8 cellular contexts compared by ENCODE assay signal in the genomic region with DNA sequence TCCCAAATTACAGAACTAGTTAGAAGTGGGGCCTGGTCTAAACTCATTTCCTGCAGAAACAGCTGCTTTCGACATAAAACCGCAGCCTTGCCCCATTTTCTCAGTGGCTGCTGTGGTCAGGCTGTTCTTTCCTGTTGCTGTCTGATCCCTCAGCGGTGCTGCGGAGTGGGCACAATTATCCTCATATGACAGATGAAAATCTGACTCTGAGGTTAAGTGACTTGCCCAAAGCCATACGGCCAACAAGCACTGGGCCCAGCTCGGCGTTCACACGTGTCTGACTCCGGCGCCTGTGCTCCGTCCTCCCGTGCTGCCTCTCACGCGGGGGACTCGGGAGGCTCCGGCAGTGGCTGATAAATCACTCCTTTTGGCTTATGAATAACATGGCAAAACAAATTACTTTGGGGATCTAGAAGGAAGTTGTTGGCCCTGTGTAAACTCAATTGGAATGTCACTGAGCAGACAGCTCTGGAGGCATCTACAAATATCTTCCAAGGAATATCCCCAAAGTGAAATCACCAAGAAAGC.
A peak's percentile ranks its signal among the peaks of the same experiment; 100 is the strongest.
DNase-seq lines count a peak whose midpoint lies in the region; ATAC-seq and TF ChIP-seq lines count a peak whose summit lies in the region.

No MANE protein-coding gene starts in this region.

- H3K9me2 ChIP-seq in PC-3 (replicated peaks; ENCODE audit: low read length): no peaks in the 10 kb centered on the region

- peak overlapping the region; percentile 42 for H3K27ac ChIP-seq in CD4-positive, alpha-beta T cell (ENCODE audit: low read depth, low read length)
- no peak overlapping the region for H3K27ac ChIP-seq in PC-3 (ENCODE audit: low read length)

- no peaks in the 10 kb centered on the region for H3K27me3 Mint-ChIP-seq in CD4-positive, alpha-beta T cell
- peaks cover 56% of the 10 kb centered on the region for H3K27me3 Mint-ChIP-seq in T-helper 1 cell treated with Interleukin-12 subunit alpha and Interleukin-12 subunit beta and Interleukin-4 antibody, amounts not matched to agents 30 μg/mL and 1 μg/mL, for 36 hours (ENCODE audit: low read depth)

- no peak overlapping the region for H3K4me3 ChIP-seq in PC-3 (ENCODE audit: low read length)

- H3K36me3 Mint-ChIP-seq in CD4-positive, alpha-beta T cell (ENCODE audit: low read depth): no peaks in the 10 kb centered on the region
- H3K36me3 Mint-ChIP-seq in T-helper 1 cell treated with Interleukin-12 subunit alpha and Interleukin-12 subunit beta and Interleukin-4 antibody, amounts not matched to agents 30 μg/mL and 1 μg/mL, for 36 hours (ENCODE audit: low read depth): peaks cover 13% of the 10 kb centered on the region

- DNase-seq in CD4-positive, alpha-beta T cell: peak; percentile 53 to 71 (median 60)
- DNase-seq in activated naive CD8-positive, alpha-beta T cell treated with anti-CD3 and anti-CD28 coated beads, Interleukin-2, amount 50 U/mL, for 16 hours (ENCODE audit: low read depth, low spot score): peak; percentile 39
- DNase-seq in medulla oblongata (ENCODE audit: extremely low spot score) (peak; percentile 78), COLO668 (lab: John Stamatoyannopoulos, UW; ENCODE audit: unreplicated experiment) (no peak), PC-3 (no peak)
- DNase-seq in stimulated activated CD8-positive, alpha-beta memory T cell treated with anti-CD3 and anti-CD28 coated beads, Interleukin-4, amount 100 ng/mL, for 1 hour (ENCODE audit: low read depth in 2 of 2, low spot score in 1 of 2): peak; percentile 40 to 46

- POLR2A ChIA-PET in CD4-positive, alpha-beta T cell (lab: Charles Lee): interaction anchor here (0.6 to 2.7 kb wide), 11 partner anchors 11 to 534 kb away, joined by 3 to 19 read pairs (median 6); partner anchors contain the start of gene MVB12B
- POLR2A ChIA-PET in PC-3 (lab: Charles Lee; ENCODE audit: unreplicated experiment): no interaction called here

- CTCF ChIA-PET in CD4-positive, alpha-beta T cell (lab: Charles Lee): interaction anchor here (1.0 to 4.2 kb wide), 4 partner anchors 20 to 144 kb away, joined by 3 to 24 read pairs (median 4); partner anchors contain the start of gene MVB12B
- CTCF ChIA-PET in PC-3 (lab: Charles Lee): no interaction called here

- intact Hi-C loops in CD4-positive, alpha-beta T cell (cut with DNase I, micrococcal nuclease): loop anchor here in 1 of 2 experiments (2.0 to 5.0 kb wide), 3 partner anchors 20 to 144 kb away; partner anchors contain the start of gene MVB12B
- intact Hi-C loops in PC-3 (cut with micrococcal nuclease): no loop called here

- no peaks in the 10 kb centered on the region for H3K36me3 ChIP-seq in PC-3 (ENCODE audit: low read depth, low read length)

- peak overlapping the region; percentile 95 for H3K27ac Mint-ChIP-seq in CD4-positive, alpha-beta T cell
- peak overlapping the region; percentile 80 for H3K27ac Mint-ChIP-seq in T-helper 1 cell treated with Interleukin-12 subunit alpha and Interleukin-12 subunit beta and Interleukin-4 antibody, amounts not matched to agents 30 μg/mL and 1 μg/mL, for 36 hours

- no peak for TF ChIP-seq CTCF in CD4-positive, alpha-beta T cell (IDR thresholded peaks at IDR 0.05)
- no peak for TF ChIP-seq CTCF in PC-3 (conservative IDR thresholded peaks at IDR 0.05; ENCODE audit: low read depth, low read length)

- no peaks in the 10 kb centered on the region for H3K27me3 ChIP-seq in CD4-positive, alpha-beta T cell (ENCODE audit: control insufficient read depth, insufficient read depth, low read length)
- H3K27me3 ChIP-seq in PC-3 (ENCODE audit: low read length): no peaks in the 10 kb centered on the region

- H3K4me3 Mint-ChIP-seq in CD4-positive, alpha-beta T cell: peak overlapping the region; percentile 81
- peak overlapping the region; percentile 57 for H3K4me3 Mint-ChIP-seq in T-helper 1 cell treated with Interleukin-12 subunit alpha and Interleukin-12 subunit beta and Interleukin-4 antibody, amounts not matched to agents 30 μg/mL and 1 μg/mL, for 36 hours

- peak; percentile 73 for ATAC-seq in CD4-positive, alpha-beta T cell (ENCODE audit: poor library complexity)
- peak; percentile 75 for ATAC-seq in HG02943 (IDR thresholded peaks at IDR 0.05; ENCODE audit: low read depth, unreplicated experiment)
- ATAC-seq in PC-3: no peak

- H3K4me1 Mint-ChIP-seq in CD4-positive, alpha-beta T cell (ENCODE audit: low read depth): peaks cover 80% of the 10 kb centered on the region
- peaks cover 45% of the 10 kb centered on the region for H3K4me1 Mint-ChIP-seq in T-helper 1 cell treated with Interleukin-12 subunit alpha and Interleukin-12 subunit beta and Interleukin-4 antibody, amounts not matched to agents 30 μg/mL and 1 μg/mL, for 36 hours (ENCODE audit: low read depth)

- no peaks in the 10 kb centered on the region for H4K20me1 ChIP-seq in PC-3 (ENCODE audit: low read length)

- H3K79me2 ChIP-seq in PC-3 (ENCODE audit: low read length): no peaks in the 10 kb centered on the region

- BruUV-seq in PC-3 (replicated peaks; lab: Mats Ljungman, UMichigan): no TSS peak

- no peaks in the 10 kb centered on the region for H3K9me3 Mint-ChIP-seq in CD4-positive, alpha-beta T cell
- H3K9me3 Mint-ChIP-seq in T-helper 1 cell treated with Interleukin-12 subunit alpha and Interleukin-12 subunit beta and Interleukin-4 antibody, amounts not matched to agents 30 μg/mL and 1 μg/mL, for 36 hours: no peaks in the 10 kb centered on the region

- no peak overlapping the region for H2AFZ ChIP-seq in PC-3 (ENCODE audit: low read length)

- no peaks in the 10 kb centered on the region for H3K4me1 ChIP-seq in PC-3 (ENCODE audit: insufficient read depth, low read length)

- no peak overlapping the region for H3K4me2 ChIP-seq in PC-3 (ENCODE audit: low read length)

- no peaks in the 10 kb centered on the region for H3F3A ChIP-seq in PC-3 (ENCODE audit: low read length, unreplicated experiment)

- no peak overlapping the region for H3K9ac ChIP-seq in PC-3 (ENCODE audit: low read length)

- no peaks in the 10 kb centered on the region for H3K9me3 ChIP-seq in CD4-positive, alpha-beta T cell (ENCODE audit: control insufficient read depth, low read length)
- no peaks in the 10 kb centered on the region for H3K9me3 ChIP-seq in PC-3 (ENCODE audit: low read length)

Comparison
In these comparisons a context has a peak if more than half of its experiments do, and no peak if none do; other contexts are left out.
1. DNase-seq: peak in CD4-positive, alpha-beta T cell (10 of 10), activated naive CD8-positive, alpha-beta T cell treated with anti-CD3 and anti-CD28 coated beads, Interleukin-2, amount 50 U/mL, for 16 hours (single experiment), medulla oblongata (single experiment) and stimulated activated CD8-positive, alpha-beta memory T cell treated with anti-CD3 and anti-CD28 coated beads, Interleukin-4, amount 100 ng/mL, for 1 hour (2 of 2); none in COLO668 (single experiment) and PC-3 (single experiment).